In the genomic region with DNA sequence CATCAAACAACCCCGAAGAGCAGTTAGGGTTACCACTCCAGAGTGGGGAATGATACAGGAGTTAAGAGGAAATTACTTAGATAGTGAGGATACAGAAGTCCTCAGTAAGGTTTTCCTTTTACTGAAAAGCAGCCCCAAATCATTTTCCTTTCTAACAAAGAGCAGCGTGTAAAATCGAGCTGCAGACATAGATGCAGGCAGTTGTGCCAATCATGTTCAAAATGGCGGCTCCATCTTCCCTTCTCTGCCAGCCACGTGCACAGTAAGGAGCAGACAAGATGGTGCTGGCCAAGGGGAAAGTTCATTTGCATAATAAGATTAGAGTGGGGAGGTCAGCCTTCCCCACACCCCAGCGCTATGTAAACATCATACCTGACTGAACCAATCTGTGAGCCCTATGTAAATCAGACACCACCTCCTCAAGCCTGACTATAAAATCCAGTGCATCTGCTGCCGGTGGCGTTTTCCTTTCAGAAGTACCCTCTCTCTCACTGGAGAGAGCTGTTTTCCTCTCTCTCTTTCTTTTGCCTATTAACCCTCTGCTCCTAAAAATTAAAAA, we compare ENCODE assay signal across 1 cellular context.
TF ChIP-seq lines count a peak whose summit lies in the region.

No MANE protein-coding gene starts in this region.

TF ChIP-seq in GM12878, 131 proteins besides CTCF, POLR2A, EP300 and RAD21:
- no peak for TF ChIP-seq DPF2 (IDR thresholded peaks at IDR 0.05)
- TF ChIP-seq YY1 (IDR thresholded peaks at IDR 0.05; ENCODE audit: low read depth, low read length): 0 out of 2 replicates have a peak, but pooled peaks have one; percentile 22
